In the genomic region with DNA sequence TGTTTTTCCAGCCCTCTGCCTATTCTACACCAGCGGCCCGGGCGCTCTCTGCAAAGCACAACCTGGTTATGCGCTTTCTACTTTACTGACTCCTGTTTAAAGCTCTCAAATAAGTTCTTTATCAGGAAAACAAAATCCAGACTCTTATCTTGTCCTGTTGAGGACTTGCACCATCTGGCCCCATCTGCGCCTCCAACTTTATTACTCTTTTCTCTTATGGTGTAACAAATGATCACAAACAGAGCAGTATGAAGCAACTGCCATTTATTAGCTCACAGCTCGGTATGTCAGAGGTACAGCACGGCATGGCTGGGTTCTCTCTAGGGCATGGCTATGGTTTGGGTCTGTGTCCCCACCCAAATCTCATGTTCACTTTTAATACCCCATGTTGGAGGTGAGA, we compare ENCODE assay signal across 28 cellular contexts.
"Had no signal": no experiment of that assay in that cellular context is flagged by ENCODE, and none has a peak within 500 bp of the region (broad histone marks: within the 10 kb centered on the region; RNA-seq: fewer than 3 reads in every experiment).

No MANE protein-coding gene starts in this region.

- H3K27me3 ChIP-seq: colonic mucosa, foreskin keratinocyte, heart right ventricle, left lung, neutrophil, pancreas, right lobe of liver, transverse colon, vagina had no signal

- H3K9me3 ChIP-seq: colonic mucosa, heart right ventricle, left lung, lower lobe of right lung, neutrophil, pancreas, right lobe of liver, thoracic aorta, transverse colon, vagina had no signal

- H3K27me3 Mint-ChIP-seq: dendritic cell treated with granulocyte-macrophage colony-stimulating factor and Interleukin-4, amounts not matched to agents 40 ng/mL and 50 ng/mL, for 4 days; stimulated activated naive B cell treated with anti-CD40 and anti-IgM and Interleukin-4, amounts not matched to agents 10 μg/mL and 1 μg/mL and 100 μg/mL, for 72 hours; stimulated activated naive CD8-positive, alpha-beta T cell treated with anti-CD3 and anti-CD28 coated beads, Interleukin-15, Interleukin-2, amounts not matched to agents 100 ng/mL and 50 ng/mL, for 24 hours had no signal

- H3K27ac Mint-ChIP-seq: dendritic cell treated with granulocyte-macrophage colony-stimulating factor and Interleukin-4, amounts not matched to agents 40 ng/mL and 50 ng/mL, for 4 days; endodermal cell; immature natural killer cell; natural killer cell; stimulated activated naive B cell treated with anti-CD40 and anti-IgM and Interleukin-4, amounts not matched to agents 10 μg/mL and 1 μg/mL and 100 μg/mL, for 72 hours; stimulated activated naive CD8-positive, alpha-beta T cell treated with anti-CD3 and anti-CD28 coated beads, Interleukin-15, Interleukin-2, amounts not matched to agents 100 ng/mL and 50 ng/mL, for 24 hours had no signal

- ATAC-seq: esophagus mucosa; foreskin keratinocyte; left lung; lower lobe of right lung; natural killer cell; pancreas; right lobe of liver; stimulated activated naive B cell treated with anti-CD40 and anti-IgM and Interleukin-4, amounts not matched to agents 10 μg/mL and 1 μg/mL and 100 μg/mL, for 72 hours had no signal

- DNase-seq: colonic mucosa; effector CD8-positive, alpha-beta T cell; endodermal cell; foreskin keratinocyte; glutamatergic neuron; heart right ventricle; hypothalamus; immature natural killer cell; islet precursor cell; left lung; lower lobe of right lung; natural killer cell; pancreas; retina; right lobe of liver; small intestine; stimulated activated CD4-positive, alpha-beta T cell treated with anti-CD3 and anti-CD28 coated beads, Interleukin-15, amount 100 ng/mL, for 24 hours; stimulated activated CD4-positive, alpha-beta T cell treated with anti-CD3 and anti-CD28 coated beads, Interleukin-2, amount 100 ng/mL, for 48 hours; stimulated activated naive B cell treated with anti-CD40 and anti-IgM and Interleukin-4, amounts not matched to agents 10 μg/mL and 1 μg/mL and 100 μg/mL, for 72 hours; transverse colon had no signal

- H3K27ac ChIP-seq: colonic mucosa, epithelial cell of prostate, foreskin keratinocyte, heart right ventricle, left lung, lower lobe of right lung, neutrophil, pancreas, right lobe of liver, thoracic aorta, transverse colon, vagina had no signal

- H3K4me1 ChIP-seq: colonic mucosa, vagina had no signal

- FAIRE-seq: pancreas, small intestine had no signal

- H3K4me3 ChIP-seq: colonic mucosa, heart right ventricle, left lung, lower lobe of right lung, pancreas, right lobe of liver, thoracic aorta, transverse colon, vagina had no signal

- H3K9me3 Mint-ChIP-seq: endodermal cell, neural crest cell had no signal

- H3K36me3 ChIP-seq: colonic mucosa, heart right ventricle, left lung, lower lobe of right lung, neutrophil, pancreas, right lobe of liver, thoracic aorta, transverse colon, vagina had no signal

- H3K4me3 Mint-ChIP-seq: dendritic cell treated with granulocyte-macrophage colony-stimulating factor and Interleukin-4, amounts not matched to agents 40 ng/mL and 50 ng/mL, for 4 days; endodermal cell; immature natural killer cell; natural killer cell; neural crest cell; stimulated activated naive B cell treated with anti-CD40 and anti-IgM and Interleukin-4, amounts not matched to agents 10 μg/mL and 1 μg/mL and 100 μg/mL, for 72 hours; stimulated activated naive CD8-positive, alpha-beta T cell treated with anti-CD3 and anti-CD28 coated beads, Interleukin-15, Interleukin-2, amounts not matched to agents 100 ng/mL and 50 ng/mL, for 24 hours had no signal

- H3K4me1 Mint-ChIP-seq: immature natural killer cell; natural killer cell; neural crest cell; stimulated activated naive B cell treated with anti-CD40 and anti-IgM and Interleukin-4, amounts not matched to agents 10 μg/mL and 1 μg/mL and 100 μg/mL, for 72 hours had no signal

- H3K36me3 Mint-ChIP-seq: natural killer cell had no signal
